ENCODE assay signal across 11 cellular contexts in genomic region chr10:46911151-46911876, GRCh38. TPM values are rescaled to one million over a fixed set of nuclear protein-coding genes. Genes with fewer than 3 reads are reported as not detected.
DNase-seq lines count a peak whose midpoint lies in the region; ATAC-seq and TF ChIP-seq lines count a peak whose summit lies in the region.
"Not testable (repeated sequence)": the region's sequence is repeated elsewhere in the genome, so short reads cannot be mapped to it uniquely, and the experiment has no call there.
"Had no signal": no experiment of that assay in that cellular context is flagged by ENCODE, and none has a peak within 500 bp of the region (broad histone marks: within the 10 kb centered on the region; RNA-seq: fewer than 3 reads in every experiment).

PTPN20 (plus strand) TSS chr10:46911428; CDS start chr10:46932500, 21,072 bp downstream.

- not testable (repeated sequence) for H3K9ac ChIP-seq in PC-3 (ENCODE audit: low read length)

- not testable (repeated sequence) for H3K27me3 ChIP-seq in PC-3 (ENCODE audit: low read length); heart left ventricle

- TF ChIP-seq POLR2A in heart left ventricle (IDR thresholded peaks at IDR 0.05): not testable (repeated sequence)

- not testable (repeated sequence) for H3K79me2 ChIP-seq in PC-3 (ENCODE audit: low read length)

- POLR2A ChIA-PET in PC-3 (lab: Charles Lee; ENCODE audit: unreplicated experiment); naive thymus-derived CD8-positive, alpha-beta T cell (lab: Charles Lee): not testable (repeated sequence)

- BruUV-seq in PC-3 (replicated peaks; lab: Mats Ljungman, UMichigan): not testable (repeated sequence)

- DNase-seq in PC-3: peak; percentile 1
- DNase-seq in activated T-cell treated with anti-CD3 and anti-CD28 coated beads, Interleukin-2, amount 50 U/mL, for 4 hours; stimulated activated naive B cell treated with anti-CD40 and anti-IgM and Interleukin-4, amounts not matched to agents 10 μg/mL and 1 μg/mL and 100 μg/mL, for 72 hours: not testable (repeated sequence)
- DNase-seq in choroid plexus epithelial cell (ENCODE audit: low read depth): peak; percentile 5
- peak; percentile 23 to 84 (median 73) for DNase-seq in heart left ventricle
- DNase-seq in naive thymus-derived CD8-positive, alpha-beta T cell: peak in 2 of 10 donors; percentile 25 to 43

- ATAC-seq in GM21447 (IDR thresholded peaks at IDR 0.05; ENCODE audit: unreplicated experiment) (peak; percentile 75), PC-3 (peak; percentile 80), heart left ventricle (peak; percentile 85 to 98 (median 94))
- ATAC-seq in activated T-cell treated with anti-CD3 and anti-CD28 coated beads, Interleukin-2, amount 50 U/mL, for 4 hours: peak; percentile 65 to 66
- peak; percentile 76 to 97 for ATAC-seq in naive thymus-derived CD8-positive, alpha-beta T cell
- peak; percentile 75 to 84 for ATAC-seq in stimulated activated naive B cell treated with anti-CD40 and anti-IgM and Interleukin-4, amounts not matched to agents 10 μg/mL and 1 μg/mL and 100 μg/mL, for 72 hours (replicated peaks)

- H4K20me1 ChIP-seq in PC-3 (ENCODE audit: low read length): not testable (repeated sequence)

- H2AFZ ChIP-seq in PC-3 (ENCODE audit: low read length): not testable (repeated sequence)

- not testable (repeated sequence) for H3K27me3 Mint-ChIP-seq in activated T-cell treated with anti-CD3 and anti-CD28 coated beads, Interleukin-2, amount 50 U/mL, for 4 hours (ENCODE audit: low read depth); naive thymus-derived CD8-positive, alpha-beta T cell; stimulated activated naive B cell treated with anti-CD40 and anti-IgM and Interleukin-4, amounts not matched to agents 10 μg/mL and 1 μg/mL and 100 μg/mL, for 72 hours

- not testable (repeated sequence) for H3F3A ChIP-seq in PC-3 (ENCODE audit: low read length, unreplicated experiment)

- intact Hi-C loops in PC-3 (cut with micrococcal nuclease); heart left ventricle (cut with DNase I): not testable (repeated sequence)

- not testable (repeated sequence) for H3K4me3 ChIP-seq in PC-3 (ENCODE audit: low read length)
- peak within 1 kb of the TSS; percentile 33 for H3K4me3 ChIP-seq in choroid plexus epithelial cell (ENCODE audit: low read depth, low read length)
- H3K4me3 ChIP-seq in heart left ventricle: peak within 1 kb of the TSS in 7 of 12 donors; percentile 18 to 46 (median 31)

- H3K4me1 Mint-ChIP-seq in activated T-cell treated with anti-CD3 and anti-CD28 coated beads, Interleukin-2, amount 50 U/mL, for 4 hours (ENCODE audit: low read depth); naive thymus-derived CD8-positive, alpha-beta T cell; stimulated activated naive B cell treated with anti-CD40 and anti-IgM and Interleukin-4, amounts not matched to agents 10 μg/mL and 1 μg/mL and 100 μg/mL, for 72 hours: not testable (repeated sequence)

- H3K4me2 ChIP-seq in PC-3 (ENCODE audit: low read length): not testable (repeated sequence)

- H3K9me3 Mint-ChIP-seq in activated T-cell treated with anti-CD3 and anti-CD28 coated beads, Interleukin-2, amount 50 U/mL, for 4 hours; naive thymus-derived CD8-positive, alpha-beta T cell; stimulated activated naive B cell treated with anti-CD40 and anti-IgM and Interleukin-4, amounts not matched to agents 10 μg/mL and 1 μg/mL and 100 μg/mL, for 72 hours: not testable (repeated sequence)

- H3K4me3 Mint-ChIP-seq in activated T-cell treated with anti-CD3 and anti-CD28 coated beads, Interleukin-2, amount 50 U/mL, for 4 hours: not testable (repeated sequence)
- peak within 1 kb of the TSS in 9 of 10 donors; percentile 32 to 89 (median 77) for H3K4me3 Mint-ChIP-seq in naive thymus-derived CD8-positive, alpha-beta T cell
- H3K4me3 Mint-ChIP-seq in stimulated activated naive B cell treated with anti-CD40 and anti-IgM and Interleukin-4, amounts not matched to agents 10 μg/mL and 1 μg/mL and 100 μg/mL, for 72 hours: peak within 1 kb of the TSS in 1 of 2 donors; percentile 78

- not testable (repeated sequence) for H3K36me3 Mint-ChIP-seq in activated T-cell treated with anti-CD3 and anti-CD28 coated beads, Interleukin-2, amount 50 U/mL, for 4 hours (ENCODE audit: insufficient read depth); naive thymus-derived CD8-positive, alpha-beta T cell; stimulated activated naive B cell treated with anti-CD40 and anti-IgM and Interleukin-4, amounts not matched to agents 10 μg/mL and 1 μg/mL and 100 μg/mL, for 72 hours

- 7 to 28% (median 11%) methylated on average over 10 to 23 of the region's 50 CpGs for WGBS in heart left ventricle, 4 donors

- H3K36me3 ChIP-seq in PC-3 (ENCODE audit: low read depth, low read length); heart left ventricle: not testable (repeated sequence)

- TF ChIP-seq CTCF in C4-2B (conservative IDR thresholded peaks at IDR 0.05); PC-3 (conservative IDR thresholded peaks at IDR 0.05; ENCODE audit: low read depth, low read length); choroid plexus epithelial cell (conservative IDR thresholded peaks at IDR 0.05; ENCODE audit: low read depth, low read length); heart left ventricle (IDR thresholded peaks at IDR 0.05): not testable (repeated sequence)

- peak within 1 kb of the TSS; percentile 47 for H3K27ac ChIP-seq in C4-2B
- not testable (repeated sequence) for H3K27ac ChIP-seq in PC-3 (ENCODE audit: low read length)
- peak within 1 kb of the TSS in 6 of 12 donors; percentile 33 to 70 (median 52) for H3K27ac ChIP-seq in heart left ventricle

- not testable (repeated sequence) for H3K9me3 ChIP-seq in PC-3 (ENCODE audit: low read length); heart left ventricle

- CTCF ChIA-PET in PC-3 (lab: Charles Lee): not testable (repeated sequence)

- H3K27ac Mint-ChIP-seq in naive thymus-derived CD8-positive, alpha-beta T cell: peak within 1 kb of the TSS in 6 of 10 donors; percentile 11 to 89 (median 70)
- not testable (repeated sequence) for H3K27ac Mint-ChIP-seq in stimulated activated naive B cell treated with anti-CD40 and anti-IgM and Interleukin-4, amounts not matched to agents 10 μg/mL and 1 μg/mL and 100 μg/mL, for 72 hours

- H3K9me2 ChIP-seq in PC-3 (replicated peaks; ENCODE audit: low read length): not testable (repeated sequence)

- not testable (repeated sequence) for H3K4me1 ChIP-seq in PC-3 (ENCODE audit: insufficient read depth, low read length); heart left ventricle

RNA-seq across cellular contexts. Expression of gene PTPN20, which starts in this region (rescaled TPM):
- 3.6 and 3.9 TPM in 2 replicates for total RNA-seq in PC-3 (2014; rRNA removed)
- total RNA-seq in activated T-cell treated with anti-CD3 and anti-CD28 coated beads, Interleukin-2, amount 50 U/mL, for 4 hours: under 1 TPM; 0.14 to 0.78 (median 0.71) TPM
- 10 to 100 TPM in 8 of 9 donors, 1 to 10 TPM in 1; 4.0 to 18.1 (median 15.2) TPM for total RNA-seq in heart left ventricle
- 1 to 10 TPM; 6.6 TPM for polyA plus RNA-seq in heart left ventricle
- total RNA-seq in naive thymus-derived CD8-positive, alpha-beta T cell: 1 to 10 TPM; 2.7 to 3.8 TPM
- polyA plus RNA-seq in naive thymus-derived CD8-positive, alpha-beta T cell: 1 to 10 TPM in 2 of 3 donors, under 1 TPM in 1; 0.13 to 1.9 (median 1.1) TPM
- total RNA-seq: ascending aorta, H4, smooth muscle cell had no signal
- polyA plus RNA-seq: smooth muscle cell had no signal

Comparison
In these comparisons a context has a peak if more than half of its experiments do, and no peak if none do; other contexts are left out.
1. Peak in ATAC-seq in activated T-cell treated with anti-CD3 and anti-CD28 coated beads, Interleukin-2, amount 50 U/mL, for 4 hours; RNA of the gene not detected or under 1 TPM.